ENCODE assay signal across 11 cellular contexts in the genomic region with DNA sequence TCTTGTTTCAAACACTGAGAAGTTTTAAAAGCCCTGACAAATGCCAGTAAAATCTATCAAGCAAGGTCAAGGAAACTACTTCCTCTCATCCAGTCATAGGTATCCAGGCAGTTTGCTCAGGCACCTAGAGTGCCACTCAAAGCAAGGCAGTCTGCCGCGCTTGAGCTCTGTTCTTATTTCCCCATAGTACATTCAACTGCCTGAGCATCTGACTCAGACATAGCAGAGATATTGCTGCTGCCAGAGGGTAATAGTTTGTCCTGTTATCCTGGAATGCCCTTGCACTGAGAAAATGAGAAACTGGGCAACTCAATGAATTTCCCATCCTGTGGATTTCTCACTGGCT. TPM values are rescaled to one million over a fixed set of nuclear protein-coding genes. Genes with fewer than 3 reads are reported as not detected.
DNase-seq lines count a peak whose midpoint lies in the region; ATAC-seq and TF ChIP-seq lines count a peak whose summit lies in the region.
"Had no signal": no experiment of that assay in that cellular context is flagged by ENCODE, and none has a peak within 500 bp of the region (broad histone marks: within the 10 kb centered on the region; RNA-seq: fewer than 3 reads in every experiment).

No MANE protein-coding gene starts in this region.

- POLR2A ChIA-PET in T-cell (lab: Charles Lee), result interaction anchor here in 1 of 2 donors (1.7 kb wide), 1 partner anchor 16 kb away, joined by 12 read pairs; a partner anchor contains a TSS

- intact Hi-C loops in gastrocnemius medialis (cut with DNase I; ENCODE audit: low total_unique reads), result no loop called here

- no peaks in the 10 kb centered on the region for H3K9me3 Mint-ChIP-seq in T-cell
- H3K9me3 Mint-ChIP-seq in osteocyte (ENCODE audit: unreplicated experiment), result no peaks in the 10 kb centered on the region

- H3K4me3 Mint-ChIP-seq in T-cell (peak overlapping the region in 1 of 3 donors; percentile 51), osteocyte (ENCODE audit: unreplicated experiment) (no peak overlapping the region)

- peak overlapping the region; percentile 80 to 94 for H3K27ac Mint-ChIP-seq in T-cell
- no peak overlapping the region for H3K27ac Mint-ChIP-seq in osteocyte (ENCODE audit: unreplicated experiment)

- in situ Hi-C loops in gastrocnemius medialis (cut with MboI; ENCODE audit: low sequenced_read_pairs in 4 of 4), result loop anchor here in 1 of 4 donors (25.0 kb wide), 1 partner anchor 111 kb away; no protein-coding TSS in a partner anchor

- H3K9me3 ChIP-seq in gastrocnemius medialis, result no peaks in the 10 kb centered on the region
- H3K9me3 ChIP-seq: A549, tibial artery had no signal

- CTCF ChIA-PET in T-cell (lab: Charles Lee), result interaction anchor here in 1 of 2 donors (1.9 kb wide), 1 partner anchor 16 kb away, joined by 5 read pairs; a partner anchor contains a TSS

- no peak for TF ChIP-seq CTCF in foreskin keratinocyte (conservative IDR thresholded peaks at IDR 0.05)
- TF ChIP-seq CTCF in gastrocnemius medialis (IDR thresholded peaks at IDR 0.05 in 4 of 5, conservative IDR thresholded peaks at IDR 0.05 in 1 of 5), result no peak
- no peak for TF ChIP-seq CTCF in osteocyte (IDR thresholded peaks at IDR 0.05)

- no peaks in the 10 kb centered on the region for H3K36me3 ChIP-seq in gastrocnemius medialis
- H3K36me3 ChIP-seq: tibial artery had no signal

- no peaks in the 10 kb centered on the region for H3K27me3 ChIP-seq in foreskin keratinocyte
- H3K27me3 ChIP-seq in gastrocnemius medialis, result no peaks in the 10 kb centered on the region
- H3K27me3 ChIP-seq: tibial artery had no signal

- H3K4me1 ChIP-seq in foreskin keratinocyte (no peaks in the 10 kb centered on the region), gastrocnemius medialis (no peaks in the 10 kb centered on the region)
- H3K4me1 ChIP-seq: A549 had no signal

- DNase-seq in NCI-H345 (lab: John Stamatoyannopoulos, UW) (peak; percentile 3), NCI-H345 treated with DMSO at 0.1 percent for 48 hours (lab: John Stamatoyannopoulos, UW; ENCODE audit: unreplicated experiment) (no peak), T-cell (peak in 8 of 34 experiments; percentile 3 to 14 (median 10)), foreskin keratinocyte (peak in 1 of 2 donors; percentile 35), gastrocnemius medialis (peak in 1 of 2 donors; percentile 27), NCI-H2196 (lab: John Stamatoyannopoulos, UW; ENCODE audit: unreplicated experiment) (no peak), osteocyte (ENCODE audit: extremely low spot score, unreplicated experiment) (no peak), mesenteric fat pad (ENCODE audit: low spot score) (no peak)
- DNase-seq: NCI-H524 treated with DMSO at 0.1 percent for 48 hours had no signal

- peak in 3 of 4 experiments; percentile 30 to 43 (median 31) for ATAC-seq in T-cell (replicated peaks in 1 of 4)
- peak; percentile 53 for ATAC-seq in foreskin keratinocyte
- ATAC-seq in gastrocnemius medialis, result peak; percentile 88 to 91
- ATAC-seq: A549 had no signal

- no peak overlapping the region for H3K27ac ChIP-seq in foreskin keratinocyte
- H3K27ac ChIP-seq in gastrocnemius medialis, result no peak overlapping the region
- H3K27ac ChIP-seq: A549 had no signal

- no peaks in the 10 kb centered on the region for H3K27me3 Mint-ChIP-seq in T-cell
- H3K27me3 Mint-ChIP-seq in osteocyte (ENCODE audit: unreplicated experiment), result peaks cover 40% of the 10 kb centered on the region

- H3K4me1 Mint-ChIP-seq in T-cell (peaks cover 43 to 46% (median 43%) of the 10 kb centered on the region in 3 donors), osteocyte (ENCODE audit: unreplicated experiment) (no peaks in the 10 kb centered on the region)

- TF ChIP-seq POLR2A in gastrocnemius medialis (IDR thresholded peaks at IDR 0.05), result no peak

- H3K4me3 ChIP-seq in gastrocnemius medialis, result no peak overlapping the region
- H3K4me3 ChIP-seq: A549, tibial artery had no signal

- H3K36me3 Mint-ChIP-seq in T-cell (no peaks in the 10 kb centered on the region), osteocyte (ENCODE audit: unreplicated experiment) (no peaks in the 10 kb centered on the region)

RNA-seq across cellular contexts. Expression of a gene that starts 16.2 kb away (rescaled TPM):
- 10 to 100 TPM; 33.7 to 73.2 (median 47.8) TPM for total RNA-seq in T-cell
- total RNA-seq in foreskin keratinocyte, result 0.14 and 0.20 TPM in 2 replicates
- 0.02 TPM in 1 of 2 replicates, not detected in the other for polyA plus RNA-seq in foreskin keratinocyte
- 10 to 100 TPM; 23.8 to 74.2 (median 31.1) TPM for total RNA-seq in gastrocnemius medialis
- 2.4 and 3.2 TPM in 2 replicates for total RNA-seq in osteocyte
- 11.3 TPM for total RNA-seq in mesenteric fat pad

Comparison
In these comparisons a context has a peak if more than half of its experiments do, and no peak if none do; other contexts are left out.
1. ATAC-seq: peak in every context shown above with its lines; median percentile 90 in gastrocnemius medialis; 53 in foreskin keratinocyte; 31 in T-cell.